In genomic region chr1:164699815-164700491, GRCh38 we compare ENCODE assay signal across 17 cellular contexts.
A peak's percentile ranks its signal among the peaks of the same experiment; 100 is the strongest.
DNase-seq lines count a peak whose midpoint lies in the region; ATAC-seq and TF ChIP-seq lines count a peak whose summit lies in the region.
"Had no signal": no experiment of that assay in that cellular context is flagged by ENCODE, and none has a peak within 500 bp of the region (broad histone marks: within the 10 kb centered on the region; RNA-seq: fewer than 3 reads in every experiment).

No MANE protein-coding gene starts in this region.

- H3K9me3 Mint-ChIP-seq in CD4-positive, alpha-beta memory T cell = peaks cover 0 to 11% (median 0%) of the 10 kb centered on the region in 8 donors

- no peaks in the 10 kb centered on the region for H3K36me3 ChIP-seq in CD4-positive, alpha-beta memory T cell (ENCODE audit: insufficient read depth, low read length)
- H3K36me3 ChIP-seq: HAP-1, left lung, Peyer's patch had no signal

- no peaks in the 10 kb centered on the region for H3K36me3 Mint-ChIP-seq in CD4-positive, alpha-beta memory T cell
- H3K36me3 Mint-ChIP-seq: activated naive CD4-positive, alpha-beta T cell treated with anti-CD3 and anti-CD28 coated beads, Interleukin-2, amount 10 ng/mL, durations not matched to agents 7 days and 5 days had no signal

- no peaks in the 10 kb centered on the region for H3K9me3 ChIP-seq in CD4-positive, alpha-beta memory T cell (ENCODE audit: control insufficient read depth in 1 of 2, low read length in 2 of 2)
- H3K9me3 ChIP-seq: HAP-1, left lung, Peyer's patch had no signal

- no peak for TF ChIP-seq CTCF in GM13977 (IDR thresholded peaks at IDR 0.05; ENCODE audit: extremely low read depth, insufficient read depth, missing control alignments)

- no peak overlapping the region for H3K4me3 ChIP-seq in CD4-positive, alpha-beta memory T cell (ENCODE audit: low read length in 2 of 2)
- H3K4me3 ChIP-seq: HAP-1, left lung, Peyer's patch, smooth muscle cell had no signal

- H3K4me3 Mint-ChIP-seq in CD4-positive, alpha-beta memory T cell = no peak overlapping the region
- H3K4me3 Mint-ChIP-seq: activated naive CD4-positive, alpha-beta T cell treated with anti-CD3 and anti-CD28 coated beads, Interleukin-2, amount 10 ng/mL, durations not matched to agents 7 days and 5 days had no signal

- no peaks in the 10 kb centered on the region for H3K27me3 Mint-ChIP-seq in CD4-positive, alpha-beta memory T cell
- H3K27me3 Mint-ChIP-seq: activated naive CD4-positive, alpha-beta T cell treated with anti-CD3 and anti-CD28 coated beads, Interleukin-2, amount 10 ng/mL, durations not matched to agents 7 days and 5 days had no signal

- no peaks in the 10 kb centered on the region for H3K4me1 Mint-ChIP-seq in CD4-positive, alpha-beta memory T cell
- H3K4me1 Mint-ChIP-seq: activated naive CD4-positive, alpha-beta T cell treated with anti-CD3 and anti-CD28 coated beads, Interleukin-2, amount 10 ng/mL, durations not matched to agents 7 days and 5 days had no signal

- peak overlapping the region in 1 of 7 donors; percentile 68 for H3K27ac Mint-ChIP-seq in CD4-positive, alpha-beta memory T cell
- H3K27ac Mint-ChIP-seq: activated naive CD4-positive, alpha-beta T cell treated with anti-CD3 and anti-CD28 coated beads, Interleukin-2, amount 10 ng/mL, durations not matched to agents 7 days and 5 days had no signal

- H3K27ac ChIP-seq in caudate nucleus (ENCODE audit: low read depth, low read length) = peak overlapping the region; percentile 49
- H3K27ac ChIP-seq in CD4-positive, alpha-beta memory T cell (ENCODE audit: low read depth, low read length) = no peak overlapping the region
- H3K27ac ChIP-seq: left lung had no signal

- DNase-seq in HCEC 1CT (peak; percentile 25), caudate nucleus (lab: John Stamatoyannopoulos, UW) (peak in 18 of 61 donors; percentile 10 to 77 (median 42)), left cardiac atrium (no peak), retina (peak; percentile 44), NCI-H446 treated with DMSO at 0.1 percent for 48 hours (lab: John Stamatoyannopoulos, UW) (no peak), GM13977 (ENCODE audit: low spot score) (no peak)
- no peak for DNase-seq in CD4-positive, alpha-beta memory T cell
- DNase-seq: activated CD4-positive, CD25-positive, alpha-beta regulatory T cell treated with anti-CD3 and anti-CD28 coated beads, Interleukin-2, amount 50 U/mL, for 72 hours; activated naive CD4-positive, alpha-beta T cell treated with anti-CD3 and anti-CD28 coated beads, Interleukin-2, amount 10 ng/mL, durations not matched to agents 7 days and 5 days; left lung; NCI-H1417; NCI-H510A treated with DMSO at 0.1 percent for 48 hours; Peyer's patch; stimulated activated naive CD4-positive, alpha-beta T cell treated with Interleukin-2 at 50 U/mL for 16 hours had no signal

- intact Hi-C loops in left cardiac atrium (cut with DNase I) = loop anchor here in 1 of 2 donors (5.0 to 10.0 kb wide), 2 partner anchors 58 to 135 kb away; no protein-coding TSS in a partner anchor
- intact Hi-C loops in CD4-positive, alpha-beta memory T cell (cut with micrococcal nuclease) = no loop called here

- no peaks in the 10 kb centered on the region for H3K4me1 ChIP-seq in CD4-positive, alpha-beta memory T cell (ENCODE audit: insufficient read depth, low read length)
- H3K4me1 ChIP-seq: HAP-1, left lung had no signal

- POLR2A ChIA-PET in CD4-positive, alpha-beta memory T cell (lab: Charles Lee; ENCODE audit: partially characterized antibody) = no interaction called here

- ATAC-seq in left cardiac atrium (peak; percentile 65 to 69), GM21717 (IDR thresholded peaks at IDR 0.05; ENCODE audit: unreplicated experiment) (no peak)
- ATAC-seq: left lung had no signal

- CTCF ChIA-PET in CD4-positive, alpha-beta memory T cell (lab: Charles Lee; ENCODE audit: partially characterized antibody) = no interaction called here

- in situ Hi-C loops in GM13977 (cut with MboI; ENCODE audit: low pct_unique_long_range_greater_than_20kb, low sequenced_read_pairs, unreplicated experiment) = no loop called here

- H3K27me3 ChIP-seq in CD4-positive, alpha-beta memory T cell (ENCODE audit: insufficient read depth, low read length) = no peaks in the 10 kb centered on the region
- H3K27me3 ChIP-seq: left lung, Peyer's patch had no signal

Comparison
In these comparisons a context has a peak if more than half of its experiments do, and no peak if none do; other contexts are left out.
1. DNase-seq: peak in HCEC 1CT (single experiment) and retina (single experiment); none in left cardiac atrium (single experiment), NCI-H446 treated with DMSO at 0.1 percent for 48 hours (single experiment), GM13977 (single experiment) and CD4-positive, alpha-beta memory T cell (0 of 5).